ENCODE assay signal across 8 cellular contexts in genomic region chr5:173451031-173451430, GRCh38.
DNase-seq lines count a peak whose midpoint lies in the region; ATAC-seq and TF ChIP-seq lines count a peak whose summit lies in the region.

No MANE protein-coding gene starts in this region.

- in situ Hi-C loops in gastrocnemius medialis (cut with MboI; ENCODE audit: low sequenced_read_pairs in 4 of 4), result loop anchor here in 1 of 4 donors (25.0 kb wide), 1 partner anchor 311 kb away; no protein-coding TSS in a partner anchor

- H3K4me3 Mint-ChIP-seq in activated CD4-positive, alpha-beta T cell treated with anti-CD3 and anti-CD28 coated beads, Interleukin-2, amount 10 ng/mL, durations not matched to agents 24 days and 14 days, result no peak overlapping the region
- H3K4me3 Mint-ChIP-seq in activated CD4-positive, alpha-beta T cell treated with anti-CD3 and anti-CD28 coated beads, Interleukin-2, amount 10 ng/mL, durations not matched to agents 7 days and 5 days, result no peak overlapping the region
- H3K4me3 Mint-ChIP-seq in T-cell, result no peak overlapping the region

- H3K36me3 Mint-ChIP-seq in activated CD4-positive, alpha-beta T cell treated with anti-CD3 and anti-CD28 coated beads, Interleukin-2, amount 10 ng/mL, durations not matched to agents 24 days and 14 days (ENCODE audit: low read depth), result no peaks in the 10 kb centered on the region
- no peaks in the 10 kb centered on the region for H3K36me3 Mint-ChIP-seq in activated CD4-positive, alpha-beta T cell treated with anti-CD3 and anti-CD28 coated beads, Interleukin-2, amount 10 ng/mL, durations not matched to agents 7 days and 5 days (ENCODE audit: low read depth)
- H3K36me3 Mint-ChIP-seq in T-cell, result no peaks in the 10 kb centered on the region

- no peaks in the 10 kb centered on the region for H3K4me1 Mint-ChIP-seq in activated CD4-positive, alpha-beta T cell treated with anti-CD3 and anti-CD28 coated beads, Interleukin-2, amount 10 ng/mL, durations not matched to agents 24 days and 14 days
- H3K4me1 Mint-ChIP-seq in activated CD4-positive, alpha-beta T cell treated with anti-CD3 and anti-CD28 coated beads, Interleukin-2, amount 10 ng/mL, durations not matched to agents 7 days and 5 days, result no peaks in the 10 kb centered on the region
- H3K4me1 Mint-ChIP-seq in T-cell, result no peaks in the 10 kb centered on the region

- H3K9me3 ChIP-seq in gastrocnemius medialis (no peaks in the 10 kb centered on the region), stomach (no peaks in the 10 kb centered on the region)

- CTCF ChIA-PET in activated CD4-positive, alpha-beta T cell treated with anti-CD3 and anti-CD28 coated beads, Interleukin-2, amount 10 ng/mL, durations not matched to agents 7 days and 5 days (lab: Charles Lee), result interaction anchor here (1.5 kb wide), 1 partner anchor 10 kb away, joined by 4 read pairs; no protein-coding TSS in a partner anchor
- CTCF ChIA-PET in T-cell (lab: Charles Lee), result no interaction called here

- intact Hi-C loops in activated CD4-positive, alpha-beta T cell treated with anti-CD3 and anti-CD28 coated beads, Interleukin-2, amount 10 ng/mL, durations not matched to agents 24 days and 14 days (cut with micrococcal nuclease), result no loop called here
- intact Hi-C loops in gastrocnemius medialis (cut with DNase I; ENCODE audit: low total_unique reads), result loop anchor here (1.0 to 10.0 kb wide), 6 partner anchors 165 to 586 kb away; partner anchors contain the start of gene BOD1
- intact Hi-C loops in stomach (cut with DNase I; ENCODE audit: low total_unique reads), result no loop called here

- peak; percentile 57 for DNase-seq in activated CD4-positive, alpha-beta T cell treated with anti-CD3 and anti-CD28 coated beads, Interleukin-2, amount 10 ng/mL, durations not matched to agents 24 days and 14 days
- DNase-seq in activated CD4-positive, alpha-beta T cell treated with anti-CD3 and anti-CD28 coated beads, Interleukin-2, amount 10 ng/mL, durations not matched to agents 7 days and 5 days, result no peak
- peak; percentile 56 for DNase-seq in Jurkat, Clone E6-1 (ENCODE audit: low read depth, low spot score)
- DNase-seq in cerebellar cortex (ENCODE audit: low spot score), result peak; percentile 5
- DNase-seq in gastrocnemius medialis, result peak in 1 of 2 donors; percentile 41
- no peak for DNase-seq in T-cell
- no peak for DNase-seq in stomach
- DNase-seq in activated CD8-positive, alpha-beta memory T cell treated with anti-CD3 and anti-CD28 coated beads, Interleukin-2, amount 50 U/mL, for 48 hours, result no peak

- no peak for ATAC-seq in gastrocnemius medialis
- ATAC-seq in T-cell (replicated peaks in 1 of 4), result no peak

- H3K4me1 ChIP-seq in gastrocnemius medialis (peaks cover 36 to 45% of the 10 kb centered on the region in 2 donors), stomach (peaks cover 0 to 6% (median 0%) of the 10 kb centered on the region in 4 donors)

- POLR2A ChIA-PET in activated CD4-positive, alpha-beta T cell treated with anti-CD3 and anti-CD28 coated beads, Interleukin-2, amount 10 ng/mL, durations not matched to agents 7 days and 5 days (lab: Charles Lee), result no interaction called here
- POLR2A ChIA-PET in T-cell (lab: Charles Lee), result interaction anchor here in 1 of 2 donors (0.5 kb wide), 1 partner anchor 1145 kb away, joined by 3 read pairs; no protein-coding TSS in a partner anchor

- H3K27me3 ChIP-seq in gastrocnemius medialis, result no peaks in the 10 kb centered on the region
- no peaks in the 10 kb centered on the region for H3K27me3 ChIP-seq in stomach

- H3K27me3 Mint-ChIP-seq in activated CD4-positive, alpha-beta T cell treated with anti-CD3 and anti-CD28 coated beads, Interleukin-2, amount 10 ng/mL, durations not matched to agents 24 days and 14 days, result no peaks in the 10 kb centered on the region
- no peaks in the 10 kb centered on the region for H3K27me3 Mint-ChIP-seq in activated CD4-positive, alpha-beta T cell treated with anti-CD3 and anti-CD28 coated beads, Interleukin-2, amount 10 ng/mL, durations not matched to agents 7 days and 5 days
- peaks cover 0 to 6% of the 10 kb centered on the region in 2 donors for H3K27me3 Mint-ChIP-seq in T-cell

- H3K4me3 ChIP-seq in Jurkat, Clone E6-1 (ENCODE audit: low read length), result no peak overlapping the region
- H3K4me3 ChIP-seq in gastrocnemius medialis, result no peak overlapping the region
- H3K4me3 ChIP-seq in stomach, result no peak overlapping the region

- H3K27ac ChIP-seq in gastrocnemius medialis, result peak overlapping the region; percentile 88 to 94 (median 90)
- H3K27ac ChIP-seq in stomach, result no peak overlapping the region

- peak; percentile 40 to 70 (median 48) for TF ChIP-seq CTCF in gastrocnemius medialis (IDR thresholded peaks at IDR 0.05 in 4 of 5, conservative IDR thresholded peaks at IDR 0.05 in 1 of 5)
- TF ChIP-seq CTCF in stomach (IDR thresholded peaks at IDR 0.05), result peak in 3 of 7 experiments; percentile 14 to 33 (median 23)

- 56 to 72% (median 64%) methylated on average over 5 of the region's 5 CpGs for WGBS in stomach, 5 donors

- no peaks in the 10 kb centered on the region for H3K9me3 Mint-ChIP-seq in activated CD4-positive, alpha-beta T cell treated with anti-CD3 and anti-CD28 coated beads, Interleukin-2, amount 10 ng/mL, durations not matched to agents 24 days and 14 days
- H3K9me3 Mint-ChIP-seq in activated CD4-positive, alpha-beta T cell treated with anti-CD3 and anti-CD28 coated beads, Interleukin-2, amount 10 ng/mL, durations not matched to agents 7 days and 5 days, result no peaks in the 10 kb centered on the region
- H3K9me3 Mint-ChIP-seq in T-cell, result peaks cover 0 to 4% (median 0%) of the 10 kb centered on the region in 3 donors

- no peaks in the 10 kb centered on the region for H3K36me3 ChIP-seq in gastrocnemius medialis
- no peaks in the 10 kb centered on the region for H3K36me3 ChIP-seq in stomach

- no peak for TF ChIP-seq EP300 in stomach (IDR thresholded peaks at IDR 0.05)

- no peak for TF ChIP-seq POLR2A in gastrocnemius medialis (IDR thresholded peaks at IDR 0.05)
- TF ChIP-seq POLR2A in stomach (IDR thresholded peaks at IDR 0.05), result no peak

- no peak overlapping the region for H3K27ac Mint-ChIP-seq in activated CD4-positive, alpha-beta T cell treated with anti-CD3 and anti-CD28 coated beads, Interleukin-2, amount 10 ng/mL, durations not matched to agents 24 days and 14 days
- H3K27ac Mint-ChIP-seq in activated CD4-positive, alpha-beta T cell treated with anti-CD3 and anti-CD28 coated beads, Interleukin-2, amount 10 ng/mL, durations not matched to agents 7 days and 5 days, result no peak overlapping the region
- no peak overlapping the region for H3K27ac Mint-ChIP-seq in T-cell

Comparison
In these comparisons a context has a peak if more than half of its experiments do, and no peak if none do; other contexts are left out.
1. DNase-seq: peak in activated CD4-positive, alpha-beta T cell treated with anti-CD3 and anti-CD28 coated beads, Interleukin-2, amount 10 ng/mL, durations not matched to agents 24 days and 14 days (single experiment), Jurkat, Clone E6-1 (single experiment) and cerebellar cortex (single experiment); none in activated CD4-positive, alpha-beta T cell treated with anti-CD3 and anti-CD28 coated beads, Interleukin-2, amount 10 ng/mL, durations not matched to agents 7 days and 5 days (single experiment), T-cell (0 of 34), stomach (single experiment) and activated CD8-positive, alpha-beta memory T cell treated with anti-CD3 and anti-CD28 coated beads, Interleukin-2, amount 50 U/mL, for 48 hours (single experiment).
2. H3K27ac ChIP-seq: peak in gastrocnemius medialis (4 of 4); none in stomach (0 of 5).